ENCODE assay signal across 8 cellular contexts in genomic region chr4:26321326-26322276, GRCh38. TPM values are rescaled to one million over a fixed set of nuclear protein-coding genes. Genes with fewer than 3 reads are reported as not detected.
DNase-seq lines count a peak whose midpoint lies in the region; ATAC-seq and TF ChIP-seq lines count a peak whose summit lies in the region.

No MANE protein-coding gene starts in this region.

- H3K9me3 ChIP-seq in lower lobe of right lung = no peaks in the 10 kb centered on the region

- intact Hi-C loops in lower lobe of right lung (cut with DNase I) = no loop called here

- peak; percentile 0 for ATAC-seq in HG02981 (IDR thresholded peaks at IDR 0.05; ENCODE audit: unreplicated experiment)
- ATAC-seq in lower lobe of right lung = no peak
- ATAC-seq in GM18511 (IDR thresholded peaks at IDR 0.05; ENCODE audit: unreplicated experiment) = no peak
- ATAC-seq in GM21367 (IDR thresholded peaks at IDR 0.05; ENCODE audit: unreplicated experiment) = no peak

- DNase-seq in AG09309 (ENCODE audit: low read depth) (no peak), T-helper 9 cell (peak; percentile 22), lower lobe of right lung (peak; percentile 54)
- peak; percentile 35 for DNase-seq in central memory CD4-positive, alpha-beta T cell
- peak; percentile 56 for DNase-seq in stimulated activated CD8-positive, alpha-beta memory T cell treated with anti-CD3 and anti-CD28 coated beads, Interleukin-4, amount 100 ng/mL, for 48 hours

- no peaks in the 10 kb centered on the region for H3K36me3 ChIP-seq in lower lobe of right lung

- peak overlapping the region; percentile 94 for H3K4me3 ChIP-seq in AG09309 (ENCODE audit: control insufficient read depth, low read depth, low read length)
- peak overlapping the region; percentile 93 for H3K4me3 ChIP-seq in lower lobe of right lung

- H3K4me1 ChIP-seq in lower lobe of right lung = peaks cover 41% of the 10 kb centered on the region

- H3K27ac ChIP-seq in lower lobe of right lung = peak overlapping the region; percentile 93

- TF ChIP-seq CTCF in AG09309 (IDR thresholded peaks at IDR 0.05; ENCODE audit: control insufficient read depth, insufficient read depth, low read depth, low read length, missing control alignments) (no peak), lower lobe of right lung (IDR thresholded peaks at IDR 0.05) (no peak)

- H3K27me3 ChIP-seq in lower lobe of right lung (ENCODE audit: low read depth) = no peaks in the 10 kb centered on the region

RNA-seq across cellular contexts. Expression of gene RBPJ, which starts 0.8 kb away (rescaled TPM):
- total RNA-seq in lower lobe of right lung = 118 TPM
